ENCODE assay signal across 8 cellular contexts in genomic region chr15:81274932-81275341, GRCh38. TPM values are rescaled to one million over a fixed set of nuclear protein-coding genes. Genes with fewer than 3 reads are reported as not detected.
DNase-seq lines count a peak whose midpoint lies in the region; ATAC-seq and TF ChIP-seq lines count a peak whose summit lies in the region.

No MANE protein-coding gene starts in this region.

- intact Hi-C loops in esophagus squamous epithelium (cut with DNase I) (loop anchor here (5.0 kb wide), 1 partner anchor 127 kb away; no protein-coding TSS in a partner anchor), natural killer cell (cut with micrococcal nuclease) (loop anchor here (1.0 to 2.0 kb wide), 3 partner anchors 22 to 125 kb away; no protein-coding TSS in a partner anchor)

- H3K4me3 ChIP-seq in OCI-LY1 (ENCODE audit: low read depth, low read length, poor library complexity, severe bottlenecking), result no peak overlapping the region
- H3K4me3 ChIP-seq in esophagus squamous epithelium, result no peak overlapping the region

- H3K4me1 ChIP-seq in OCI-LY1 (ENCODE audit: insufficient read depth, low read length, severe bottlenecking) (peaks cover 4% of the 10 kb centered on the region), esophagus squamous epithelium (peaks cover 0 to 27% (median 5%) of the 10 kb centered on the region in 3 donors)

- TF ChIP-seq POLR2A in esophagus squamous epithelium (IDR thresholded peaks at IDR 0.05), result no peak

- H3K27me3 Mint-ChIP-seq in natural killer cell (ENCODE audit: low read depth in 2 of 2), result no peaks in the 10 kb centered on the region

- H3K9me3 ChIP-seq in OCI-LY1 (ENCODE audit: low read length) (peaks cover 9% of the 10 kb centered on the region), esophagus squamous epithelium (peaks cover 0 to 6% (median 0%) of the 10 kb centered on the region in 3 donors)

- H3K36me3 ChIP-seq in OCI-LY1 (ENCODE audit: insufficient read depth, low read length), result no peaks in the 10 kb centered on the region
- no peaks in the 10 kb centered on the region for H3K36me3 ChIP-seq in esophagus squamous epithelium

- no peaks in the 10 kb centered on the region for H3K9me2 ChIP-seq in OCI-LY1 (ENCODE audit: low read depth, low read length)

- peak; percentile 61 for ATAC-seq in GM19468 (IDR thresholded peaks at IDR 0.05; ENCODE audit: extremely low read depth, unreplicated experiment)
- ATAC-seq in natural killer cell, result peak; percentile 89 to 97 (median 95)

- H3K79me2 ChIP-seq in OCI-LY1 (ENCODE audit: insufficient read depth, low read length), result no peaks in the 10 kb centered on the region

- peaks cover 4 to 5% of the 10 kb centered on the region in 2 donors for H3K9me3 Mint-ChIP-seq in natural killer cell

- H3K9ac ChIP-seq in OCI-LY1 (ENCODE audit: low read length), result no peak overlapping the region

- H3K27ac Mint-ChIP-seq in natural killer cell, result peak overlapping the region in 1 of 2 donors; percentile 77

- peaks cover 9 to 12% of the 10 kb centered on the region in 2 donors for H3K4me1 Mint-ChIP-seq in natural killer cell

- H2AFZ ChIP-seq in OCI-LY1 (ENCODE audit: low read length), result no peak overlapping the region

- peaks cover 9% of the 10 kb centered on the region for H3K36me3 Mint-ChIP-seq in natural killer cell

- H3F3A ChIP-seq in OCI-LY1 (ENCODE audit: insufficient read depth, low read length), result no peaks in the 10 kb centered on the region

- no peak overlapping the region for H3K4me3 Mint-ChIP-seq in natural killer cell

- TF ChIP-seq CTCF in OCI-LY1 (IDR thresholded peaks at IDR 0.05; ENCODE audit: low read length), result peak; percentile 85
- TF ChIP-seq CTCF in esophagus squamous epithelium (IDR thresholded peaks at IDR 0.05), result peak; percentile 83 to 91 (median 89)
- peak; percentile 75 for TF ChIP-seq CTCF in natural killer cell (IDR thresholded peaks at IDR 0.05)

- H4K20me1 ChIP-seq in OCI-LY1 (ENCODE audit: insufficient read depth, low read length), result no peaks in the 10 kb centered on the region

- H3K27me3 ChIP-seq in OCI-LY1 (ENCODE audit: insufficient read depth, low read length), result no peaks in the 10 kb centered on the region
- H3K27me3 ChIP-seq in esophagus squamous epithelium, result peaks cover 0 to 28% (median 0%) of the 10 kb centered on the region in 4 donors

- no peak overlapping the region for H3K4me2 ChIP-seq in OCI-LY1 (ENCODE audit: low read length)

- no peak overlapping the region for H3K27ac ChIP-seq in OCI-LY1 (ENCODE audit: low read depth, low read length, poor library complexity, severe bottlenecking)
- H3K27ac ChIP-seq in esophagus squamous epithelium, result peak overlapping the region in 3 of 4 donors; percentile 36 to 55 (median 47)

- DNase-seq in COLO829 (ENCODE audit: low spot score) (peak; percentile 64), HPDE6-E6E7 (ENCODE audit: extremely low spot score) (peak; percentile 56), activated T-cell treated with anti-CD3 and anti-CD28 coated beads for 1 hour (ENCODE audit: low read depth) (peak; percentile 87), esophagus squamous epithelium (lab: John Stamatoyannopoulos, UW) (no peak), natural killer cell (peak; percentile 71)
- peak; percentile 48 for DNase-seq in stimulated activated naive CD4-positive, alpha-beta T cell treated with Interleukin-2 at 50 U/mL for 16 hours (lab: John Stamatoyannopoulos, UW)

- 12 to 16% methylated on average over 9 of the region's 9 CpGs for WGBS in esophagus squamous epithelium, 2 donors

RNA-seq across cellular contexts. Expression of gene STARD5, which starts 49.0 kb away (rescaled TPM):
- 10 to 100 TPM; 14.9 to 21.2 (median 17.5) TPM for total RNA-seq in esophagus squamous epithelium
- total RNA-seq in natural killer cell, result 1 to 10 TPM; 4.7 to 6.6 (median 6.3) TPM
